12 cellular contexts compared by ENCODE assay signal in genomic region chr1:36458910-36459309, GRCh38. TPM values are rescaled to one million over a fixed set of nuclear protein-coding genes. Genes with fewer than 3 reads are reported as not detected.
A peak's percentile ranks its signal among the peaks of the same experiment; 100 is the strongest.
DNase-seq lines count a peak whose midpoint lies in the region; ATAC-seq and TF ChIP-seq lines count a peak whose summit lies in the region.
"Had no signal": no experiment of that assay in that cellular context is flagged by ENCODE, and none has a peak within 500 bp of the region (broad histone marks: within the 10 kb centered on the region; RNA-seq: fewer than 3 reads in every experiment).

No MANE protein-coding gene starts in this region.

- H3K27me3 ChIP-seq in Peyer's patch: no peaks in the 10 kb centered on the region
- H3K27me3 ChIP-seq: pancreas had no signal

- H3K4me1 Mint-ChIP-seq in T-helper 2 cell treated with Interferon-gamma antibody and Interleukin-4, amounts not matched to agents 5 μg/mL and 100 μg/mL, for 36 hours (ENCODE audit: low read depth): peaks cover 59% of the 10 kb centered on the region
- H3K4me1 Mint-ChIP-seq in activated naive CD8-positive, alpha-beta T cell treated with anti-CD3 and anti-CD28 coated beads, Interleukin-2, amount 50 U/mL, for 24 hours: peaks cover 52% of the 10 kb centered on the region

- TF ChIP-seq CTCF in Peyer's patch (IDR thresholded peaks at IDR 0.05): no peak

- H3K4me3 Mint-ChIP-seq in T-helper 2 cell treated with Interferon-gamma antibody and Interleukin-4, amounts not matched to agents 5 μg/mL and 100 μg/mL, for 36 hours: peak overlapping the region; percentile 85
- peak overlapping the region; percentile 73 for H3K4me3 Mint-ChIP-seq in activated naive CD8-positive, alpha-beta T cell treated with anti-CD3 and anti-CD28 coated beads, Interleukin-2, amount 50 U/mL, for 24 hours

- H3K27ac Mint-ChIP-seq in T-helper 2 cell treated with Interferon-gamma antibody and Interleukin-4, amounts not matched to agents 5 μg/mL and 100 μg/mL, for 36 hours: peak overlapping the region; percentile 91
- peak overlapping the region; percentile 97 for H3K27ac Mint-ChIP-seq in activated naive CD8-positive, alpha-beta T cell treated with anti-CD3 and anti-CD28 coated beads, Interleukin-2, amount 50 U/mL, for 24 hours

- peaks cover 0 to 66% (median 0%) of the 10 kb centered on the region in 3 donors for H3K36me3 ChIP-seq in Peyer's patch

- H3K9me3 ChIP-seq in Peyer's patch: no peaks in the 10 kb centered on the region
- H3K9me3 ChIP-seq: A549, pancreas had no signal

- H3K36me3 Mint-ChIP-seq in T-helper 2 cell treated with Interferon-gamma antibody and Interleukin-4, amounts not matched to agents 5 μg/mL and 100 μg/mL, for 36 hours (ENCODE audit: low read depth): peaks cover 81% of the 10 kb centered on the region
- peaks cover 67% of the 10 kb centered on the region for H3K36me3 Mint-ChIP-seq in activated naive CD8-positive, alpha-beta T cell treated with anti-CD3 and anti-CD28 coated beads, Interleukin-2, amount 50 U/mL, for 24 hours (ENCODE audit: low read depth)

- no peaks in the 10 kb centered on the region for H3K27me3 Mint-ChIP-seq in T-helper 2 cell treated with Interferon-gamma antibody and Interleukin-4, amounts not matched to agents 5 μg/mL and 100 μg/mL, for 36 hours (ENCODE audit: low read depth)
- H3K27me3 Mint-ChIP-seq in activated naive CD8-positive, alpha-beta T cell treated with anti-CD3 and anti-CD28 coated beads, Interleukin-2, amount 50 U/mL, for 24 hours: no peaks in the 10 kb centered on the region

- no peak for TF ChIP-seq POLR2A in Peyer's patch (IDR thresholded peaks at IDR 0.05)

- no peak overlapping the region for H3K27ac ChIP-seq in Peyer's patch
- H3K27ac ChIP-seq: A549, pancreas had no signal

- DNase-seq in activated CD4-positive, alpha-beta T cell treated with anti-CD3 and anti-CD28 coated beads for 24 hours (ENCODE audit: low read depth in 2 of 2): peak; percentile 24 to 47
- no peak for DNase-seq in activated CD4-positive, alpha-beta T cell treated with anti-CD3 and anti-CD28 coated beads, Interleukin-2, amount 50 U/mL, for 1 hour
- peak; percentile 60 for DNase-seq in T-helper 2 cell treated with Interferon-gamma antibody and Interleukin-4, amounts not matched to agents 5 μg/mL and 100 μg/mL, for 36 hours (ENCODE audit: low spot score)
- peak; percentile 56 for DNase-seq in activated naive CD8-positive, alpha-beta T cell treated with anti-CD3 and anti-CD28 coated beads, Interleukin-2, amount 50 U/mL, for 24 hours
- DNase-seq in stimulated activated CD8-positive, alpha-beta memory T cell treated with anti-CD3 and anti-CD28 coated beads, Interleukin-15, amount 100 ng/mL, for 48 hours (ENCODE audit: low read depth in 2 of 2): peak; percentile 36 to 57
- DNase-seq in T1000 (lab: John Stamatoyannopoulos, UW) (no peak), Peyer's patch (no peak)
- DNase-seq: activated CD4-positive, CD25-positive, alpha-beta regulatory T cell; EL had no signal

- ATAC-seq in activated naive CD8-positive, alpha-beta T cell treated with anti-CD3 and anti-CD28 coated beads, Interleukin-2, amount 50 U/mL, for 24 hours: peak; percentile 96
- no peak for ATAC-seq in GM18511 (IDR thresholded peaks at IDR 0.05; ENCODE audit: unreplicated experiment)
- ATAC-seq: A549, pancreas had no signal

- no peak overlapping the region for H3K4me3 ChIP-seq in Peyer's patch
- H3K4me3 ChIP-seq: A549, pancreas had no signal

- no peaks in the 10 kb centered on the region for H3K9me3 Mint-ChIP-seq in T-helper 2 cell treated with Interferon-gamma antibody and Interleukin-4, amounts not matched to agents 5 μg/mL and 100 μg/mL, for 36 hours
- no peaks in the 10 kb centered on the region for H3K9me3 Mint-ChIP-seq in activated naive CD8-positive, alpha-beta T cell treated with anti-CD3 and anti-CD28 coated beads, Interleukin-2, amount 50 U/mL, for 24 hours

- H3K4me1 ChIP-seq in Peyer's patch: peaks cover 0 to 10% (median 3%) of the 10 kb centered on the region in 4 donors

RNA-seq across cellular contexts. Expression of gene MRPS15, which starts 5.3 kb away (rescaled TPM):
- 10 to 100 TPM; 44.2 to 74.3 (median 46.7) TPM for total RNA-seq in Peyer's patch

RNA-seq across cellular contexts. Expression of gene OSCP1, which starts 8.7 kb away (rescaled TPM):
- 1 to 10 TPM in 3 of 4 donors, under 1 TPM in 1; 0.67 to 9.9 (median 3.2) TPM for total RNA-seq in Peyer's patch

RNA-seq across cellular contexts. Expression of gene CSF3R, which starts 23.8 kb away (rescaled TPM):
- total RNA-seq in Peyer's patch: 10 to 100 TPM in 1 of 4 donors, 1 to 10 TPM in 3; 1.6 to 41.3 (median 4.2) TPM

Comparison
In these comparisons a context has a peak if more than half of its experiments do, and no peak if none do; other contexts are left out.
1. DNase-seq: peak in activated CD4-positive, alpha-beta T cell treated with anti-CD3 and anti-CD28 coated beads for 24 hours (2 of 2), T-helper 2 cell treated with Interferon-gamma antibody and Interleukin-4, amounts not matched to agents 5 μg/mL and 100 μg/mL, for 36 hours (single experiment), activated naive CD8-positive, alpha-beta T cell treated with anti-CD3 and anti-CD28 coated beads, Interleukin-2, amount 50 U/mL, for 24 hours (single experiment) and stimulated activated CD8-positive, alpha-beta memory T cell treated with anti-CD3 and anti-CD28 coated beads, Interleukin-15, amount 100 ng/mL, for 48 hours (2 of 2); none in activated CD4-positive, alpha-beta T cell treated with anti-CD3 and anti-CD28 coated beads, Interleukin-2, amount 50 U/mL, for 1 hour (single experiment), T1000 (single experiment) and Peyer's patch (0 of 3).